In genomic region chr4:65126200-65126599, GRCh38 we compare ENCODE assay signal across 19 cellular contexts.
"Had no signal": no experiment of that assay in that cellular context is flagged by ENCODE, and none has a peak within 500 bp of the region (broad histone marks: within the 10 kb centered on the region; RNA-seq: fewer than 3 reads in every experiment).

No MANE protein-coding gene starts in this region.

- DNase-seq: KBM-7, NCI-H1092, NCI-H1105 treated with DMSO at 0.1 percent for 48 hours, NCI-H1417 treated with DMSO at 0.1 percent for 48 hours, NCI-H146, NCI-H1694 treated with DMSO at 0.1 percent for 48 hours, NCI-H1930, NCI-H2081, NCI-H2107, NCI-H2227 treated with DMSO at 0.1 percent for 48 hours, NCI-H524, NCI-H526 treated with DMSO at 0.1 percent for 48 hours, NCI-H748 treated with DMSO at 0.1 percent for 48 hours, Right ventricle myocardium superior, RPMI8226, SIG-M5, SW 1271 had no signal

- H3K4me3 ChIP-seq: SJSA1, SK-N-MC had no signal

- H3K9me3 ChIP-seq: SJSA1 had no signal

- H3K4me1 ChIP-seq: SJSA1 had no signal

- H3K36me3 ChIP-seq: SJSA1 had no signal

- H3K27ac ChIP-seq: SJSA1, SK-N-MC had no signal

- H3K27me3 ChIP-seq: SJSA1 had no signal
